Comparison of ENCODE assay signal across 24 cellular contexts in the genomic region with DNA sequence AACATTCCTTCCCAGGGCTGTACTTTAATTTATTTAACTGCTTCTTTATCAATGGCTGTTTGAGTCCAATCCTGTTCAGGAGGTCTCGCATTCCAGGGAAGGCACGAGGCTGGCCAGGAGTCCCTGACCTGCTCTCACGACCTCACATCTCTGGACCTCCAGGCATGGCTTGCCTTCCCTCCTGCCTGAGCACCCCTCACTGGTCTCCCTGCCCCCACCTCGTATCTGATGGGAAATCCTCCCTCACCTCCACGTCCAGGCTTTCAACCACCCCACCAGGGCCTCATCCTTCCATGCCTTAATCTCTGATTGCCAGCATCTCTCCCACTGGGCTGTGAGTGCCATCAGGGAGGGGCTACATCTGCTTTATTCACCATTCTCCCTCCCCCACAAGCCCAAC. TPM values are rescaled to one million over a fixed set of nuclear protein-coding genes. Genes with fewer than 3 reads are reported as not detected.
DNase-seq lines count a peak whose midpoint lies in the region; ATAC-seq and TF ChIP-seq lines count a peak whose summit lies in the region.
"Had no signal": no experiment of that assay in that cellular context is flagged by ENCODE, and none has a peak within 500 bp of the region (broad histone marks: within the 10 kb centered on the region; RNA-seq: fewer than 3 reads in every experiment).

No MANE protein-coding gene starts in this region.

- no peaks in the 10 kb centered on the region for H3K9me3 Mint-ChIP-seq in T-helper 1 cell treated with Interleukin-12 subunit alpha and Interleukin-12 subunit beta and Interleukin-4 antibody, amounts not matched to agents 30 μg/mL and 1 μg/mL, for 36 hours
- H3K9me3 Mint-ChIP-seq in endodermal cell = no peaks in the 10 kb centered on the region
- no peaks in the 10 kb centered on the region for H3K9me3 Mint-ChIP-seq in neural crest cell
- no peaks in the 10 kb centered on the region for H3K9me3 Mint-ChIP-seq in type B pancreatic cell
- H3K9me3 Mint-ChIP-seq: CD8-positive, alpha-beta T cell had no signal

- no peak overlapping the region for H3K9ac ChIP-seq in endodermal cell (ENCODE audit: extremely low read depth, low read length, poor library complexity, severe bottlenecking)

- H3K27me3 Mint-ChIP-seq in T-helper 1 cell treated with Interleukin-12 subunit alpha and Interleukin-12 subunit beta and Interleukin-4 antibody, amounts not matched to agents 30 μg/mL and 1 μg/mL, for 36 hours (ENCODE audit: low read depth) = no peaks in the 10 kb centered on the region
- H3K27me3 Mint-ChIP-seq in endodermal cell (ENCODE audit: insufficient read depth) (no peaks in the 10 kb centered on the region), neural crest cell (ENCODE audit: low read depth) (no peaks in the 10 kb centered on the region), type B pancreatic cell (no peaks in the 10 kb centered on the region)
- H3K27me3 Mint-ChIP-seq: B cell had no signal

- TF ChIP-seq CTCF in endodermal cell (conservative IDR thresholded peaks at IDR 0.05) (no peak), neural crest cell (conservative IDR thresholded peaks at IDR 0.05) (no peak), type B pancreatic cell (conservative IDR thresholded peaks at IDR 0.05) (no peak)

- DNase-seq in T-helper 1 cell (no peak), endodermal cell (peak; percentile 60), neural crest cell (ENCODE audit: low read depth, low spot score) (no peak), type B pancreatic cell (ENCODE audit: extremely low spot score, unreplicated experiment) (no peak), NCI-H1436 treated with DMSO at 0.1 percent for 48 hours (lab: John Stamatoyannopoulos, UW) (no peak), Right ventricle myocardium inferior (ENCODE audit: missing footprints) (no peak)
- DNase-seq: Caco-2; CD8-positive, alpha-beta T cell; DMS79; EL; GF-D8; Karpas-422; NCI-H1105; NCI-H2029; NCI-H446 treated with DMSO at 0.1 percent for 48 hours; NCI-H69; RPMI8226; SHP77 had no signal

- H3K36me3 Mint-ChIP-seq in T-helper 1 cell treated with Interleukin-12 subunit alpha and Interleukin-12 subunit beta and Interleukin-4 antibody, amounts not matched to agents 30 μg/mL and 1 μg/mL, for 36 hours (ENCODE audit: low read depth) = peaks cover 18% of the 10 kb centered on the region
- H3K36me3 Mint-ChIP-seq in endodermal cell (ENCODE audit: low read depth) (peaks cover 49% of the 10 kb centered on the region), neural crest cell (ENCODE audit: low read depth) (peaks cover 12% of the 10 kb centered on the region), type B pancreatic cell (no peaks in the 10 kb centered on the region)
- H3K36me3 Mint-ChIP-seq: CD8-positive, alpha-beta T cell had no signal

- H3K27ac ChIP-seq in endodermal cell (ENCODE audit: low read depth, low read length) = no peak overlapping the region
- H3K27ac ChIP-seq: 22Rv1, C4-2B had no signal

- H3K4me1 ChIP-seq in endodermal cell (ENCODE audit: control insufficient read depth, insufficient read depth, low read length) = no peaks in the 10 kb centered on the region
- H3K4me1 ChIP-seq: Caco-2 had no signal

- 82 to 85% methylated on average over 5 of the region's 5 CpGs for WGBS in endodermal cell (ENCODE audit: insufficient coverage in 1 of 2, insufficient read length in 1 of 2), 2 experiments

- no peak overlapping the region for H3K4me3 ChIP-seq in endodermal cell (ENCODE audit: low read length)

- no peaks in the 10 kb centered on the region for H3K4me1 Mint-ChIP-seq in T-helper 1 cell treated with Interleukin-12 subunit alpha and Interleukin-12 subunit beta and Interleukin-4 antibody, amounts not matched to agents 30 μg/mL and 1 μg/mL, for 36 hours (ENCODE audit: low read depth)
- H3K4me1 Mint-ChIP-seq in endodermal cell = no peaks in the 10 kb centered on the region
- H3K4me1 Mint-ChIP-seq in neural crest cell = no peaks in the 10 kb centered on the region
- H3K4me1 Mint-ChIP-seq in type B pancreatic cell (ENCODE audit: unreplicated experiment) = no peaks in the 10 kb centered on the region
- H3K4me1 Mint-ChIP-seq: B cell had no signal

- H3K9me3 ChIP-seq in endodermal cell (ENCODE audit: control insufficient read depth, low read length) = no peaks in the 10 kb centered on the region
- H3K9me3 ChIP-seq: Caco-2 had no signal

- H3K4me3 Mint-ChIP-seq in T-helper 1 cell treated with Interleukin-12 subunit alpha and Interleukin-12 subunit beta and Interleukin-4 antibody, amounts not matched to agents 30 μg/mL and 1 μg/mL, for 36 hours = no peak overlapping the region
- H3K4me3 Mint-ChIP-seq in endodermal cell = no peak overlapping the region
- no peak overlapping the region for H3K4me3 Mint-ChIP-seq in neural crest cell
- no peak overlapping the region for H3K4me3 Mint-ChIP-seq in type B pancreatic cell
- H3K4me3 Mint-ChIP-seq: B cell; CD8-positive, alpha-beta T cell had no signal

- H3K27ac Mint-ChIP-seq in T-helper 1 cell treated with Interleukin-12 subunit alpha and Interleukin-12 subunit beta and Interleukin-4 antibody, amounts not matched to agents 30 μg/mL and 1 μg/mL, for 36 hours = peak overlapping the region; percentile 4
- H3K27ac Mint-ChIP-seq in endodermal cell (peak overlapping the region; percentile 36), neural crest cell (ENCODE audit: unreplicated experiment) (peak overlapping the region; percentile 62), type B pancreatic cell (peak overlapping the region; percentile 21)
- H3K27ac Mint-ChIP-seq: B cell; CD8-positive, alpha-beta T cell had no signal

- H3K27me3 ChIP-seq in endodermal cell (ENCODE audit: control insufficient read depth, insufficient read depth, low read length, poor library complexity, severe bottlenecking) = no peaks in the 10 kb centered on the region

- no peak for ATAC-seq in HG03565 (IDR thresholded peaks at IDR 0.05; ENCODE audit: unreplicated experiment)
- ATAC-seq in Right ventricle myocardium inferior = no peak
- ATAC-seq: CD8-positive, alpha-beta T cell; HepG2 had no signal

- peaks cover 40% of the 10 kb centered on the region for H3K36me3 ChIP-seq in endodermal cell (ENCODE audit: control insufficient read depth, insufficient read depth, low read length)

- intact Hi-C loops in Right ventricle myocardium inferior (cut with DNase I) = no loop called here

RNA-seq across cellular contexts. Expression of a gene that starts 29.0 kb away (rescaled TPM):
- total RNA-seq in endodermal cell = 10 to 100 TPM; 28.8 to 32.0 TPM
- 34.2 TPM for polyA plus RNA-seq in endodermal cell (2013, experiment 1 of 2)
- 31.7 TPM for polyA plus RNA-seq in endodermal cell (2013, experiment 2 of 2)
- 34.4 and 39.6 TPM in 2 replicates for total RNA-seq in neural crest cell
- 26.5 and 32.5 TPM in 2 replicates for total RNA-seq in type B pancreatic cell (ENCODE audit: low replicate concordance)
- 12.1 TPM for total RNA-seq in Right ventricle myocardium inferior

Comparison
In these comparisons a context has a peak if more than half of its experiments do, and no peak if none do; other contexts are left out.
1. H3K27ac Mint-ChIP-seq: peak in every context shown above with its lines; median percentile 62 in neural crest cell; 36 in endodermal cell; 21 in type B pancreatic cell; 4 in T-helper 1 cell treated with Interleukin-12 subunit alpha and Interleukin-12 subunit beta and Interleukin-4 antibody, amounts not matched to agents 30 μg/mL and 1 μg/mL, for 36 hours.